Comparison of ENCODE assay signal across 27 cellular contexts in genomic region chr13:79626924-79627323, GRCh38.
"Had no signal": no experiment of that assay in that cellular context is flagged by ENCODE, and none has a peak within 500 bp of the region (broad histone marks: within the 10 kb centered on the region; RNA-seq: fewer than 3 reads in every experiment).

No MANE protein-coding gene starts in this region.

- ATAC-seq: heart right ventricle; mucosa of descending colon; natural killer cell treated with Interleukin-12 subunit alpha and Interleukin-12 subunit beta and Interleukin-15 and Interleukin-18, amount 100 ng/mL, for 72 hours; right cardiac atrium; stimulated activated memory B cell treated with anti-CD40 and anti-IgM and Interleukin-4, amounts not matched to agents 10 μg/mL and 1 μg/mL and 100 μg/mL, for 72 hours had no signal

- H3K27ac ChIP-seq: coronary artery, esophagus squamous epithelium, heart right ventricle, neutrophil, parathyroid adenoma, sigmoid colon, skin epidermis, spleen, suprapubic skin, transverse colon, vagina had no signal

- FAIRE-seq: endothelial cell of umbilical vein, keratinocyte had no signal

- H3K4me3 ChIP-seq: coronary artery, esophagus squamous epithelium, heart right ventricle, lung, mucosa of descending colon, sigmoid colon, skin epidermis, spleen, suprapubic skin, transverse colon, vagina had no signal

- H3K36me3 ChIP-seq: esophagus squamous epithelium, heart right ventricle, neutrophil, sigmoid colon, spleen, suprapubic skin, transverse colon, vagina had no signal

- H3K27me3 ChIP-seq: esophagus squamous epithelium, heart right ventricle, neutrophil, sigmoid colon, spleen, suprapubic skin, transverse colon, vagina had no signal

- H3K9me3 ChIP-seq: esophagus squamous epithelium, heart right ventricle, mucosa of descending colon, neutrophil, sigmoid colon, spleen, suprapubic skin, transverse colon, vagina had no signal

- DNase-seq: dermis blood vessel endothelial cell; effector memory CD4-positive, alpha-beta T cell; erythroblast; esophagus squamous epithelium; foreskin melanocyte; glutamatergic neuron; heart right ventricle; hippocampal formation; mesenchymal stem cell; mucosa of descending colon; naive B cell; right cardiac atrium; sigmoid colon; spleen; stimulated activated CD4-positive, alpha-beta T cell treated with anti-CD3 and anti-CD28 coated beads, Interleukin-4, amount 100 ng/mL, for 4 hours; transverse colon had no signal

- H3K4me1 ChIP-seq: parathyroid adenoma, sigmoid colon, spleen, transverse colon had no signal
